Comparison of ENCODE assay signal across 23 cellular contexts in genomic region chr6:44664716-44665115, GRCh38.
A peak's percentile ranks its signal among the peaks of the same experiment; 100 is the strongest.
DNase-seq lines count a peak whose midpoint lies in the region; ATAC-seq and TF ChIP-seq lines count a peak whose summit lies in the region.
"Had no signal": no experiment of that assay in that cellular context is flagged by ENCODE, and none has a peak within 500 bp of the region (broad histone marks: within the 10 kb centered on the region; RNA-seq: fewer than 3 reads in every experiment).

No MANE protein-coding gene starts in this region.

- H2BK15ac ChIP-seq in H9 (ENCODE audit: low read depth, low read length), result no peak overlapping the region

- H4K20me1 ChIP-seq in H9 (ENCODE audit: control insufficient read depth, insufficient read depth, insufficient read length), result no peaks in the 10 kb centered on the region

- peak; percentile 76 for DNase-seq in A673 (ENCODE audit: low spot score)
- peak; percentile 22 for DNase-seq in H9
- peak; percentile 57 to 67 for DNase-seq in SJCRH30
- DNase-seq in fibroblast of villous mesenchyme (ENCODE audit: low read depth), result peak; percentile 41
- DNase-seq in AG08396 (ENCODE audit: low spot score), result no peak
- no peak for DNase-seq in upper lobe of right lung
- DNase-seq: activated CD4-positive, alpha-beta memory T cell treated with anti-CD3 and anti-CD28 coated beads for 36 hours; activated T-cell treated with anti-CD3 and anti-CD28 coated beads, Interleukin-2, amount 50 U/mL, for 1 hour; CD4-positive, CD25-positive, alpha-beta regulatory T cell; NCI-H2029; NCI-H526; occipital lobe; Peyer's patch; stimulated activated CD4-positive, alpha-beta T cell treated with anti-CD3 and anti-CD28 coated beads, Interleukin-15, amount 100 ng/mL, for 24 hours; stimulated activated naive CD8-positive, alpha-beta T cell treated with anti-CD3 and anti-CD28 coated beads, Interleukin-15, Interleukin-2, amounts not matched to agents 100 U/mL and 50 U/mL, for 24 hours; transverse colon had no signal

- no peaks in the 10 kb centered on the region for H3K23me2 ChIP-seq in H9 (ENCODE audit: insufficient read length, low read depth, low read length, poor library complexity, severe bottlenecking)

- POLR2A ChIA-PET in A673 (lab: Charles Lee; ENCODE audit: low non-redundant PET), result no interaction called here

- CTCF ChIA-PET in A673 (lab: Charles Lee), result interaction anchor here (0.5 kb wide), 1 partner anchor 344 kb away, joined by 3 read pairs; no protein-coding TSS in a partner anchor

- H4K5ac ChIP-seq in H9 (ENCODE audit: insufficient read length, low read depth, low read length), result no peak overlapping the region

- no peaks in the 10 kb centered on the region for H3K27me3 ChIP-seq in A673 (replicated peaks; ENCODE audit: insufficient read depth, low read depth, low read length, poor library complexity)
- no peaks in the 10 kb centered on the region for H3K27me3 ChIP-seq in H9 (ENCODE audit: insufficient read depth, low read length)
- no peaks in the 10 kb centered on the region for H3K27me3 ChIP-seq in SJCRH30
- H3K27me3 ChIP-seq in upper lobe of right lung, result no peaks in the 10 kb centered on the region
- H3K27me3 ChIP-seq: Peyer's patch, right atrium auricular region, transverse colon had no signal

- intact Hi-C loops in A673 (cut with micrococcal nuclease; ENCODE audit: unreplicated experiment), result no loop called here
- intact Hi-C loops in upper lobe of right lung (cut with DNase I), result no loop called here

- no peak overlapping the region for H3K14ac ChIP-seq in H9 (ENCODE audit: insufficient read depth, low read length)

- TF ChIP-seq CTCF in A673 (conservative IDR thresholded peaks at IDR 0.05; ENCODE audit: low read depth, low read length) (no peak), H9 (conservative IDR thresholded peaks at IDR 0.05) (no peak), fibroblast of villous mesenchyme (IDR thresholded peaks at IDR 0.05; ENCODE audit: insufficient read depth, low read depth, low read length) (no peak), upper lobe of right lung (IDR thresholded peaks at IDR 0.05) (no peak)

- no peak overlapping the region for H3K9ac ChIP-seq in H9 (ENCODE audit: extremely low read depth, insufficient read length, low read length)

- H3K36me3 Mint-ChIP-seq in H9 (ENCODE audit: insufficient read depth in 1 of 3, low read depth in 3 of 3), result no peaks in the 10 kb centered on the region
- H3K36me3 Mint-ChIP-seq: activated CD4-positive, alpha-beta memory T cell treated with anti-CD3 and anti-CD28 coated beads for 36 hours; activated naive CD4-positive, alpha-beta T cell treated with anti-CD3 and anti-CD28 coated beads, Interleukin-2, amount 50 U/mL, for 24 hours; CD4-positive, CD25-positive, alpha-beta regulatory T cell had no signal

- H3K4me1 ChIP-seq in A673 (ENCODE audit: insufficient read depth, low read length, poor library complexity, severe bottlenecking) (peaks cover 62% of the 10 kb centered on the region), H9 (ENCODE audit: insufficient read depth, low read length) (peaks cover 42% of the 10 kb centered on the region), SJCRH30 (peaks cover 90% of the 10 kb centered on the region), upper lobe of right lung (peaks cover 9% of the 10 kb centered on the region)
- H3K4me1 ChIP-seq: Peyer's patch, right atrium auricular region had no signal

- no peaks in the 10 kb centered on the region for H3K36me3 ChIP-seq in A673 (ENCODE audit: insufficient read depth, low read length, poor library complexity, severe bottlenecking)
- H3K36me3 ChIP-seq in SJCRH30, result no peaks in the 10 kb centered on the region
- H3K36me3 ChIP-seq in upper lobe of right lung, result no peaks in the 10 kb centered on the region
- H3K36me3 ChIP-seq: Peyer's patch, right atrium auricular region, transverse colon had no signal

- H3K79me1 ChIP-seq in H9 (ENCODE audit: insufficient read depth, low read depth, low read length, poor library complexity, severe bottlenecking), result no peaks in the 10 kb centered on the region

- H3K4ac ChIP-seq in H9 (ENCODE audit: low read depth, low read length), result no peak overlapping the region

- H2BK5ac ChIP-seq in H9 (ENCODE audit: insufficient read length, low read length), result no peak overlapping the region

- H3K27ac Mint-ChIP-seq in H9, result peak overlapping the region in 2 of 3 experiments; percentile 63 to 96; a peak in 5 of 7 replicates
- H3K27ac Mint-ChIP-seq: activated CD4-positive, alpha-beta memory T cell treated with anti-CD3 and anti-CD28 coated beads for 36 hours; activated naive CD4-positive, alpha-beta T cell treated with anti-CD3 and anti-CD28 coated beads, Interleukin-2, amount 50 U/mL, for 24 hours; CD4-positive, CD25-positive, alpha-beta regulatory T cell; dendritic cell treated with granulocyte-macrophage colony-stimulating factor and Interleukin-4, amounts not matched to agents 40 ng/mL and 50 ng/mL, for 4 days had no signal

- no peak overlapping the region for H3K4me3 Mint-ChIP-seq in H9
- H3K4me3 Mint-ChIP-seq: activated CD4-positive, alpha-beta memory T cell treated with anti-CD3 and anti-CD28 coated beads for 36 hours; activated naive CD4-positive, alpha-beta T cell treated with anti-CD3 and anti-CD28 coated beads, Interleukin-2, amount 50 U/mL, for 24 hours; CD4-positive, CD25-positive, alpha-beta regulatory T cell; dendritic cell treated with granulocyte-macrophage colony-stimulating factor and Interleukin-4, amounts not matched to agents 40 ng/mL and 50 ng/mL, for 4 days had no signal

- no peaks in the 10 kb centered on the region for H3K9me3 ChIP-seq in A673 (ENCODE audit: low read depth, low read length, poor library complexity, severe bottlenecking)
- no peaks in the 10 kb centered on the region for H3K9me3 ChIP-seq in H9 (ENCODE audit: control insufficient read depth, low read depth, low read length)
- no peaks in the 10 kb centered on the region for H3K9me3 ChIP-seq in SJCRH30 (replicated peaks)
- no peaks in the 10 kb centered on the region for H3K9me3 ChIP-seq in upper lobe of right lung
- H3K9me3 ChIP-seq: Peyer's patch, right atrium auricular region, transverse colon had no signal

- no peak overlapping the region for H3T11ph ChIP-seq in H9 (ENCODE audit: low read length)

- H2AFZ ChIP-seq in H9 (ENCODE audit: low read length), result no peak overlapping the region

- no peak overlapping the region for H3K27ac ChIP-seq in A673 (ENCODE audit: low read depth, low read length, poor library complexity, severe bottlenecking)
- H3K27ac ChIP-seq in H9 (ENCODE audit: insufficient read length, low read depth, low read length), result no peak overlapping the region
- H3K27ac ChIP-seq in SJCRH30, result peak overlapping the region; percentile 100
- H3K27ac ChIP-seq in upper lobe of right lung, result no peak overlapping the region
- H3K27ac ChIP-seq: epithelial cell of prostate, Peyer's patch, right atrium auricular region, transverse colon had no signal

- no peaks in the 10 kb centered on the region; a peak in 1 of 5 replicates for H3K9me3 Mint-ChIP-seq in H9
- H3K9me3 Mint-ChIP-seq: activated CD4-positive, alpha-beta memory T cell treated with anti-CD3 and anti-CD28 coated beads for 36 hours; activated naive CD4-positive, alpha-beta T cell treated with anti-CD3 and anti-CD28 coated beads, Interleukin-2, amount 50 U/mL, for 24 hours; dendritic cell treated with granulocyte-macrophage colony-stimulating factor and Interleukin-4, amounts not matched to agents 40 ng/mL and 50 ng/mL, for 4 days had no signal

- no peak overlapping the region for H2AK5ac ChIP-seq in H9 (ENCODE audit: insufficient read length, low read length)

- BruUV-seq in A673 (replicated peaks; lab: Mats Ljungman, UMichigan), result no TSS peak

- WGBS in H9 (ENCODE audit: extremely low coverage, insufficient read length, low lambda C conversion rate), result no CpG with 5 or more reads among the region's 4 CpGs

- H4K91ac ChIP-seq in H9 (ENCODE audit: insufficient read length, low read depth, low read length), result peak overlapping the region; percentile 87

- H3K4me1 Mint-ChIP-seq in H9, result peaks cover 86 to 90% of the 10 kb centered on the region in 2 experiments
- H3K4me1 Mint-ChIP-seq: activated naive CD4-positive, alpha-beta T cell treated with anti-CD3 and anti-CD28 coated beads, Interleukin-2, amount 50 U/mL, for 24 hours; CD4-positive, CD25-positive, alpha-beta regulatory T cell had no signal

- no peak for ATAC-seq in GM19467 (IDR thresholded peaks at IDR 0.05; ENCODE audit: unreplicated experiment)
- no peak for ATAC-seq in upper lobe of right lung
- no peak for ATAC-seq in GM21423 (IDR thresholded peaks at IDR 0.05; ENCODE audit: unreplicated experiment)
- ATAC-seq: left lobe of liver; stimulated activated naive CD8-positive, alpha-beta T cell treated with anti-CD3 and anti-CD28 coated beads, Interleukin-15, Interleukin-2, amounts not matched to agents 100 U/mL and 50 U/mL, for 24 hours had no signal

- H3K18ac ChIP-seq in H9 (ENCODE audit: insufficient read length, low read depth, low read length), result no peak overlapping the region

- no peak overlapping the region for H3K23ac ChIP-seq in H9 (ENCODE audit: insufficient read length, low read depth, low read length)

- no peak overlapping the region for H3K56ac ChIP-seq in H9 (ENCODE audit: insufficient read length, low read depth, low read length)

- H3K4me3 ChIP-seq in A673 (ENCODE audit: low read depth, low read length, poor library complexity, severe bottlenecking) (no peak overlapping the region), SJCRH30 (no peak overlapping the region), fibroblast of villous mesenchyme (ENCODE audit: low read depth, low read length) (no peak overlapping the region), upper lobe of right lung (no peak overlapping the region)
- H3K4me3 ChIP-seq: Peyer's patch, right atrium auricular region, transverse colon had no signal

- H2BK12ac ChIP-seq in H9 (ENCODE audit: insufficient read length, low read depth, low read length), result no peak overlapping the region

- H3K79me2 ChIP-seq in H9 (ENCODE audit: insufficient read depth, low read length), result no peaks in the 10 kb centered on the region

- no peak overlapping the region for H2BK120ac ChIP-seq in H9 (ENCODE audit: low read depth, low read length, poor library complexity, severe bottlenecking)

- peaks cover 4% of the 10 kb centered on the region; the same call in 1 of the 2 replicates for H3K27me3 Mint-ChIP-seq in H9 (ENCODE audit: low read depth)
- H3K27me3 Mint-ChIP-seq: activated CD4-positive, alpha-beta memory T cell treated with anti-CD3 and anti-CD28 coated beads for 36 hours; activated naive CD4-positive, alpha-beta T cell treated with anti-CD3 and anti-CD28 coated beads, Interleukin-2, amount 50 U/mL, for 24 hours had no signal

- H3K4me2 ChIP-seq in H9 (ENCODE audit: insufficient read depth, insufficient read length, low read length), result no peak overlapping the region

- H2BK20ac ChIP-seq in H9 (ENCODE audit: low read depth, low read length, poor library complexity, severe bottlenecking), result no peak overlapping the region

- no peak overlapping the region for H4K8ac ChIP-seq in H9 (replicated peaks; ENCODE audit: insufficient read length, low read depth, low read length)

Comparison
In these comparisons a context has a peak if more than half of its experiments do, and no peak if none do; other contexts are left out.
1. DNase-seq: peak in A673 (single experiment), H9 (single experiment), SJCRH30 (2 of 2) and fibroblast of villous mesenchyme (single experiment); none in AG08396 (single experiment) and upper lobe of right lung (single experiment).